ENCODE assay signal across 10 cellular contexts in the genomic region with DNA sequence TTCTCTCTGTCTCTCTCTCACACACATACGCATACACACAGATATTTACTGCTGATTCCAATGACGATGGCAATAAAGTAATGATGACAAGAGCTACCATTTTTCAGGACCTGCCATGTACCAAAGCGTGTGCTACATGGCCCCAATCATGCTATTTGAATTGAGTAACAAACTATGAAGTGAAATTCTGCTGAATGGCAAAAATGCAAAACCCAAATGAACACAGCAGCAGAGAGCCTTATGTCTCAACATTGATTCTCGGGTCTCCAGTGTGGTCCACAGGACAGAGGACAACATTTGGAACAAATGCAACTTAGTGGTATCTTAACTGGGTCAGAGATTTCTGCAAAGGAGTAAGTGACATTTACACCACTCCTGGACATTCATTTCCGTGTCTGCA.
"Had no signal": no experiment of that assay in that cellular context is flagged by ENCODE, and none has a peak within 500 bp of the region (broad histone marks: within the 10 kb centered on the region; RNA-seq: fewer than 3 reads in every experiment).

No MANE protein-coding gene starts in this region.

- H2AFZ ChIP-seq: GM23338 had no signal

- DNase-seq: H9, HCEC 1CT, IMR-90, Kasumi-1, KBM-7 had no signal

- FAIRE-seq: H1, H54 had no signal

- H3K4me2 ChIP-seq: GM23338, KMS-11 had no signal

- ATAC-seq: GM23338 had no signal

- H3K27ac ChIP-seq: HL-60, KMS-11 had no signal

- H3K9ac ChIP-seq: KMS-11 had no signal

- H3K4me3 ChIP-seq: GM23338 had no signal
